In genomic region chr20:4967752-4968477, GRCh38 we compare ENCODE assay signal across 1 cellular context.
A peak's percentile ranks its signal among the peaks of the same experiment; 100 is the strongest.
TF ChIP-seq lines count a peak whose summit lies in the region.

No MANE protein-coding gene starts in this region.

TF ChIP-seq in HepG2, 621 proteins besides CTCF, POLR2A, EP300 and RAD21 (continued from another document and continues in another):
- no peak for TF ChIP-seq MTA3 (CRISPR knock-in tag; IDR thresholded peaks at IDR 0.05)
- TF ChIP-seq, protein P1, sequence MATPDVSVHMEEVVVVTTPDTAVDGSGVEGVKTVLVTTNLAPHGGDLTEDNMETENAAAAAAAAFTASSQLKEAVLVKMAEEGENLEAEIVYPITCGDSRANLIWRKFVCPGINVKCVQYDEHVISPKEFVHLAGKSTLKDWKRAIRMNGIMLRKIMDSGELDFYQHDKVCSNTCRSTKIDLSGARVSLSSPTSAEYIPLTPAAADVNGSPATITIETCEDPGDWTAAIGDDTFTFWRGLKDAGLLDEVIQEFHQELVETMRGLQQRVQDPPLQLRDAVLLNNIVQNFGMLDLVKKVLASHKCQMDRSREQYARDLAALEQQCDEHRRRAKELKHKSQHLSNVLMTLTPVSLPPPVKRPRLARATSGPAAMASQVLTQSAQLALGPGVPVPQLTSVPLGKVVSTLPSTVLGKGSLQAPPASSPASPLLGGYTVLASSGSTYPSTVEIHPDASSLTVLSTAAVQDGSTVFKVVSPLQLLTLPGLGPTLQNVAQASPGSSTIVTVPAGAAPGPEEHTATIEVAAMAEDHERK (CRISPR knock-in tag; IDR thresholded peaks at IDR 0.05; ENCODE audit: low read depth) = no peak
- TF ChIP-seq REPIN1 (CRISPR knock-in tag; IDR thresholded peaks at IDR 0.05; ENCODE audit: borderline replicate concordance, low read depth) = no peak
- TF ChIP-seq ZNF329 (CRISPR knock-in tag; IDR thresholded peaks at IDR 0.05; ENCODE audit: low read depth) = no peak
- TF ChIP-seq, protein P2, sequence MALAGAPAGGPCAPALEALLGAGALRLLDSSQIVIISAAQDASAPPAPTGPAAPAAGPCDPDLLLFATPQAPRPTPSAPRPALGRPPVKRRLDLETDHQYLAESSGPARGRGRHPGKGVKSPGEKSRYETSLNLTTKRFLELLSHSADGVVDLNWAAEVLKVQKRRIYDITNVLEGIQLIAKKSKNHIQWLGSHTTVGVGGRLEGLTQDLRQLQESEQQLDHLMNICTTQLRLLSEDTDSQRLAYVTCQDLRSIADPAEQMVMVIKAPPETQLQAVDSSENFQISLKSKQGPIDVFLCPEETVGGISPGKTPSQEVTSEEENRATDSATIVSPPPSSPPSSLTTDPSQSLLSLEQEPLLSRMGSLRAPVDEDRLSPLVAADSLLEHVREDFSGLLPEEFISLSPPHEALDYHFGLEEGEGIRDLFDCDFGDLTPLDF (CRISPR knock-in tag; IDR thresholded peaks at IDR 0.05) = no peak
- TF ChIP-seq ZNF549 (CRISPR knock-in tag; IDR thresholded peaks at IDR 0.05) = no peak
- TF ChIP-seq MIER3 (CRISPR knock-in tag; IDR thresholded peaks at IDR 0.05; ENCODE audit: borderline replicate concordance) = no peak
- no peak for TF ChIP-seq ZNF709 (CRISPR knock-in tag; IDR thresholded peaks at IDR 0.05)
- no peak for TF ChIP-seq RERE (CRISPR knock-in tag; IDR thresholded peaks at IDR 0.05; ENCODE audit: low read depth)
- TF ChIP-seq SSRP1 (CRISPR knock-in tag; IDR thresholded peaks at IDR 0.05) = 0 out of 2 replicates have a peak, but pooled peaks have one; percentile 80
- TF ChIP-seq ZNF747 (CRISPR knock-in tag; IDR thresholded peaks at IDR 0.05; ENCODE audit: borderline replicate concordance) = no peak
- no peak for TF ChIP-seq SKI (IDR thresholded peaks at IDR 0.05; ENCODE audit: partially characterized antibody)
- TF ChIP-seq ZSCAN31 (CRISPR knock-in tag; IDR thresholded peaks at IDR 0.05; ENCODE audit: low read depth) = no peak
- TF ChIP-seq ZBED4 (CRISPR knock-in tag; IDR thresholded peaks at IDR 0.05; ENCODE audit: borderline replicate concordance) = no peak
- TF ChIP-seq KLF12 (CRISPR knock-in tag; IDR thresholded peaks at IDR 0.05; ENCODE audit: borderline replicate concordance) = no peak
- no peak for TF ChIP-seq PRMT3 (CRISPR knock-in tag; IDR thresholded peaks at IDR 0.05; ENCODE audit: borderline replicate concordance, low read depth)
- TF ChIP-seq RNF2 (conservative IDR thresholded peaks at IDR 0.05; ENCODE audit: low read depth) = no peak
- no peak for TF ChIP-seq ZNF510 (CRISPR knock-in tag; IDR thresholded peaks at IDR 0.05; ENCODE audit: low read depth)
- TF ChIP-seq CERS6 (CRISPR knock-in tag; IDR thresholded peaks at IDR 0.05) = no peak
- no peak for TF ChIP-seq PITX1 (CRISPR knock-in tag; IDR thresholded peaks at IDR 0.05)
- no peak for TF ChIP-seq NFAT5 (CRISPR knock-in tag; IDR thresholded peaks at IDR 0.05)
- TF ChIP-seq, protein P3, sequence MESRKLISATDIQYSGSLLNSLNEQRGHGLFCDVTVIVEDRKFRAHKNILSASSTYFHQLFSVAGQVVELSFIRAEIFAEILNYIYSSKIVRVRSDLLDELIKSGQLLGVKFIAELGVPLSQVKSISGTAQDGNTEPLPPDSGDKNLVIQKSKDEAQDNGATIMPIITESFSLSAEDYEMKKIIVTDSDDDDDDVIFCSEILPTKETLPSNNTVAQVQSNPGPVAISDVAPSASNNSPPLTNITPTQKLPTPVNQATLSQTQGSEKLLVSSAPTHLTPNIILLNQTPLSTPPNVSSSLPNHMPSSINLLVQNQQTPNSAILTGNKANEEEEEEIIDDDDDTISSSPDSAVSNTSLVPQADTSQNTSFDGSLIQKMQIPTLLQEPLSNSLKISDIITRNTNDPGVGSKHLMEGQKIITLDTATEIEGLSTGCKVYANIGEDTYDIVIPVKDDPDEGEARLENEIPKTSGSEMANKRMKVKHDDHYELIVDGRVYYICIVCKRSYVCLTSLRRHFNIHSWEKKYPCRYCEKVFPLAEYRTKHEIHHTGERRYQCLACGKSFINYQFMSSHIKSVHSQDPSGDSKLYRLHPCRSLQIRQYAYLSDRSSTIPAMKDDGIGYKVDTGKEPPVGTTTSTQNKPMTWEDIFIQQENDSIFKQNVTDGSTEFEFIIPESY (CRISPR knock-in tag; IDR thresholded peaks at IDR 0.05) = peak; percentile 90
- TF ChIP-seq, protein P4, sequence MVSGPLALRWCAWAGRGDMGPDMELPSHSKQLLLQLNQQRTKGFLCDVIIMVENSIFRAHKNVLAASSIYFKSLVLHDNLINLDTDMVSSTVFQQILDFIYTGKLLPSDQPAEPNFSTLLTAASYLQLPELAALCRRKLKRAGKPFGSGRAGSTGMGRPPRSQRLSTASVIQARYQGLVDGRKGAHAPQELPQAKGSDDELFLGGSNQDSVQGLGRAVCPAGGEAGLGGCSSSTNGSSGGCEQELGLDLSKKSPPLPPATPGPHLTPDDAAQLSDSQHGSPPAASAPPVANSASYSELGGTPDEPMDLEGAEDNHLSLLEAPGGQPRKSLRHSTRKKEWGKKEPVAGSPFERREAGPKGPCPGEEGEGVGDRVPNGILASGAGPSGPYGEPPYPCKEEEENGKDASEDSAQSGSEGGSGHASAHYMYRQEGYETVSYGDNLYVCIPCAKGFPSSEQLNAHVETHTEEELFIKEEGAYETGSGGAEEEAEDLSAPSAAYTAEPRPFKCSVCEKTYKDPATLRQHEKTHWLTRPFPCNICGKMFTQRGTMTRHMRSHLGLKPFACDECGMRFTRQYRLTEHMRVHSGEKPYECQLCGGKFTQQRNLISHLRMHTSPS (CRISPR knock-in tag; IDR thresholded peaks at IDR 0.05; ENCODE audit: low read depth) = peak; percentile 71
- no peak for TF ChIP-seq ZNF512 (CRISPR knock-in tag; IDR thresholded peaks at IDR 0.05)
- no peak for TF ChIP-seq GABPA (IDR thresholded peaks at IDR 0.05; ENCODE audit: low read depth, low read length)
- TF ChIP-seq GABPA (CRISPR knock-in tag; IDR thresholded peaks at IDR 0.05; ENCODE audit: low read depth) = peak; percentile 14; the same call in 1 of the 2 replicates
- TF ChIP-seq ZNF556 (CRISPR knock-in tag; IDR thresholded peaks at IDR 0.05; ENCODE audit: borderline replicate concordance) = no peak
- no peak for TF ChIP-seq TAF1 (CRISPR knock-in tag; IDR thresholded peaks at IDR 0.05)
- TF ChIP-seq ZMYM3 (CRISPR knock-in tag; IDR thresholded peaks at IDR 0.05) = no peak
- no peak for TF ChIP-seq ZNF101 (CRISPR knock-in tag; IDR thresholded peaks at IDR 0.05; ENCODE audit: borderline replicate concordance, low read depth)
- TF ChIP-seq ZNF562 (CRISPR knock-in tag; IDR thresholded peaks at IDR 0.05; ENCODE audit: borderline replicate concordance) = no peak
- TF ChIP-seq FOXK1 (CRISPR knock-in tag; IDR thresholded peaks at IDR 0.05; ENCODE audit: borderline replicate concordance, low read depth) = no peak
